8 cellular contexts compared by ENCODE assay signal in genomic region chr11:6357222-6357621, GRCh38. TPM values are rescaled to one million over a fixed set of nuclear protein-coding genes. Genes with fewer than 3 reads are reported as not detected.
DNase-seq lines count a peak whose midpoint lies in the region; TF ChIP-seq lines count a peak whose summit lies in the region.

No MANE protein-coding gene starts in this region.

- H3K4me1 ChIP-seq in breast epithelium: no peaks in the 10 kb centered on the region

- DNase-seq in ACHN (peak; percentile 52), HT1080 (ENCODE audit: low read depth) (peak; percentile 73), breast epithelium (ENCODE audit: low spot score in 2 of 2) (peak in 1 of 2 donors; percentile 67), mucosa of gallbladder (ENCODE audit: low spot score) (peak; percentile 25), HEK293T (ENCODE audit: extremely low spot score) (no peak), NCI-H524 treated with DMSO at 0.1 percent for 48 hours (lab: John Stamatoyannopoulos, UW) (no peak), NCI-H1105 treated with DMSO at 0.1 percent for 48 hours (lab: John Stamatoyannopoulos, UW) (no peak)
- DNase-seq in effector CD8-positive, alpha-beta T cell (lab: John Stamatoyannopoulos, UW): no peak

- POLR2A ChIA-PET in HEK293T (lab: Yijun Ruan, JAX): no interaction called here

- H3K27ac ChIP-seq in breast epithelium: peak overlapping the region; percentile 1 to 65

- no peak for TF ChIP-seq CTCF in breast epithelium (IDR thresholded peaks at IDR 0.05)

- H3K36me3 ChIP-seq in breast epithelium: no peaks in the 10 kb centered on the region

- no peaks in the 10 kb centered on the region for H3K27me3 ChIP-seq in breast epithelium

- in situ Hi-C loops in ACHN (cut with HindIII; ENCODE audit: low pct_ligation_motif_present, low pct_unique_long_range_greater_than_20kb, low sequenced_read_pairs): no loop called here

- intact Hi-C loops in breast epithelium (cut with DNase I; ENCODE audit: low total_unique reads): no loop called here

- CTCF ChIA-PET in HEK293T (lab: Yijun Ruan, JAX): interaction anchor here (0.6 to 0.7 kb wide), 2 partner anchors 20 to 800 kb away, joined by 3 to 5 read pairs; no protein-coding TSS in a partner anchor

- H3K4me3 ChIP-seq in breast epithelium: no peak overlapping the region

- H3K9me3 ChIP-seq in breast epithelium: no peaks in the 10 kb centered on the region

- TF ChIP-seq POLR2A in breast epithelium (IDR thresholded peaks at IDR 0.05): no peak

TF ChIP-seq in HEK293T, 16 proteins besides CTCF, POLR2A, EP300 and RAD21:
- no peak for TF ChIP-seq NFRKB (IDR thresholded peaks at IDR 0.05)
- no peak for TF ChIP-seq BHLHE40 (IDR thresholded peaks at IDR 0.05; ENCODE audit: borderline replicate concordance)
- TF ChIP-seq L3MBTL2 (conservative IDR thresholded peaks at IDR 0.05): no peak
TF ChIP-seq in HEK293T: peak in this region for 0.

RNA-seq across cellular contexts. Expression of gene SMPD1, which starts 33.1 kb away (rescaled TPM):
- 30.8 and 32.1 TPM in 2 replicates for total RNA-seq in HT1080 (2014; rRNA removed; shearing (Covaris generic))
- 63.3 and 67.5 TPM in 2 replicates for polyA plus RNA-seq in HT1080 (2015; cell fraction: cytosol; rRNA removed)
- 55.7 and 63.2 TPM in 2 replicates for polyA plus RNA-seq in HT1080 (2015; cell fraction: nucleus; rRNA removed)
- 10 to 100 TPM; 15.7 to 30.4 (median 17.3) TPM for total RNA-seq in breast epithelium
- total RNA-seq in mucosa of gallbladder: 69.7 TPM

RNA-seq across cellular contexts. Expression of gene CAVIN3, which starts 36.9 kb away (rescaled TPM):
- not detected in 2 replicates for total RNA-seq in HT1080 (2014; rRNA removed; shearing (Covaris generic))
- polyA plus RNA-seq in HT1080 (2015; cell fraction: cytosol; rRNA removed): 0.91 TPM in 1 of 2 replicates, not detected in the other
- not detected in 2 replicates for polyA plus RNA-seq in HT1080 (2015; cell fraction: nucleus; rRNA removed)
- total RNA-seq in breast epithelium: 100 to 1,000 TPM in 1 of 3 donors, 10 to 100 TPM in 2; 53.1 to 130 (median 78.3) TPM
- total RNA-seq in mucosa of gallbladder: 16.3 TPM

Comparison
In these comparisons a context has a peak if more than half of its experiments do, and no peak if none do; other contexts are left out.
1. DNase-seq: peak in ACHN (single experiment), HT1080 (single experiment) and mucosa of gallbladder (single experiment); none in HEK293T (single experiment), NCI-H524 treated with DMSO at 0.1 percent for 48 hours (single experiment), NCI-H1105 treated with DMSO at 0.1 percent for 48 hours (single experiment) and effector CD8-positive, alpha-beta T cell (single experiment).
2. RNA of gene CAVIN3, which starts 36.9 kb away (total RNA-seq): 53.1 to 130 TPM in breast epithelium and 16.3 TPM in mucosa of gallbladder (single experiment); not detected in HT1080; every median in the first group is over 10 times any median in the second.